In genomic region chr15:50830477-50831354, GRCh38 we compare ENCODE assay signal across 22 cellular contexts.
"Had no signal": no experiment of that assay in that cellular context is flagged by ENCODE, and none has a peak within 500 bp of the region (broad histone marks: within the 10 kb centered on the region; RNA-seq: fewer than 3 reads in every experiment).

No MANE protein-coding gene starts in this region.

- H3K27ac ChIP-seq: foreskin keratinocyte, parathyroid adenoma, skin epidermis, transverse colon, uterus had no signal

- H3K27me3 ChIP-seq: foreskin keratinocyte, transverse colon, uterus had no signal

- H3K9ac ChIP-seq: parathyroid adenoma had no signal

- H3K36me3 Mint-ChIP-seq: brain; stimulated activated naive B cell treated with anti-CD40 and anti-IgM and Interleukin-4, amounts not matched to agents 10 μg/mL and 1 μg/mL and 100 μg/mL, for 72 hours had no signal

- H3K36me3 ChIP-seq: transverse colon, uterus had no signal

- H2AFZ ChIP-seq: parathyroid adenoma had no signal

- H3K79me2 ChIP-seq: parathyroid adenoma had no signal

- H3K9me3 Mint-ChIP-seq: activated T-cell treated with anti-CD3 and anti-CD28 coated beads, Interleukin-2, amount 50 U/mL, for 4 hours; activated T-helper 2 cell treated with anti-CD3 and anti-CD28 coated beads, Interferon-gamma antibody, Interleukin-2, Interleukin-4, amounts not matched to agents 10 μg/mL and 5 μg/mL and 100 μg/mL, durations not matched to agents 14 hours and 24 hours and 36 hours; brain; nephron; stimulated activated naive B cell treated with anti-CD40 and anti-IgM and Interleukin-4, amounts not matched to agents 10 μg/mL and 1 μg/mL and 100 μg/mL, for 72 hours had no signal

- FAIRE-seq: kidney had no signal

- DNase-seq: activated CD4-positive, alpha-beta T cell treated with anti-CD3 and anti-CD28 coated beads for 36 hours; activated CD4-positive, alpha-beta T cell treated with anti-CD3 and anti-CD28 coated beads, Interleukin-2, amount 50 U/mL, for 4 hours; activated CD8-positive, alpha-beta memory T cell treated with anti-CD3 and anti-CD28 coated beads, Interleukin-2, amount 50 U/mL, for 48 hours; activated naive CD4-positive, alpha-beta T cell treated with Interleukin-2 at 50 U/mL for 16 hours; activated T-cell treated with anti-CD3 and anti-CD28 coated beads, Interleukin-2, amount 50 U/mL, for 4 hours; anterior cingulate cortex; caudate nucleus; dermis blood vessel endothelial cell; effector CD8-positive, alpha-beta T cell; kidney; right cardiac atrium; stimulated activated CD4-positive, alpha-beta T cell treated with anti-CD3 and anti-CD28 coated beads, Interleukin-15, amount 100 ng/mL, for 24 hours; stimulated activated naive B cell treated with anti-CD40 and anti-IgM and Interleukin-4, amounts not matched to agents 10 μg/mL and 1 μg/mL and 100 μg/mL, for 72 hours; T-helper 9 cell; transverse colon; uterus had no signal

- H3K27ac Mint-ChIP-seq: activated CD4-positive, alpha-beta T cell treated with anti-CD3 and anti-CD28 coated beads for 36 hours; activated T-helper 2 cell treated with anti-CD3 and anti-CD28 coated beads, Interferon-gamma antibody, Interleukin-2, Interleukin-4, amounts not matched to agents 10 μg/mL and 5 μg/mL and 100 μg/mL, durations not matched to agents 14 hours and 24 hours and 36 hours; brain; stimulated activated naive B cell treated with anti-CD40 and anti-IgM and Interleukin-4, amounts not matched to agents 10 μg/mL and 1 μg/mL and 100 μg/mL, for 72 hours had no signal

- H3K9me3 ChIP-seq: transverse colon, uterus had no signal

- H3K4me3 Mint-ChIP-seq: activated CD4-positive, alpha-beta T cell treated with anti-CD3 and anti-CD28 coated beads for 36 hours; activated T-cell treated with anti-CD3 and anti-CD28 coated beads, Interleukin-2, amount 50 U/mL, for 4 hours; brain; nephron; stimulated activated naive B cell treated with anti-CD40 and anti-IgM and Interleukin-4, amounts not matched to agents 10 μg/mL and 1 μg/mL and 100 μg/mL, for 72 hours had no signal

- H3K4me3 ChIP-seq: skin epidermis, transverse colon, uterus had no signal

- ATAC-seq: activated CD4-positive, alpha-beta T cell treated with anti-CD3 and anti-CD28 coated beads for 36 hours; activated T-cell treated with anti-CD3 and anti-CD28 coated beads, Interleukin-2, amount 50 U/mL, for 4 hours; right cardiac atrium; stimulated activated naive B cell treated with anti-CD40 and anti-IgM and Interleukin-4, amounts not matched to agents 10 μg/mL and 1 μg/mL and 100 μg/mL, for 72 hours had no signal

- H3K4me1 ChIP-seq: foreskin keratinocyte, parathyroid adenoma, uterus had no signal

- H3K4me1 Mint-ChIP-seq: activated CD4-positive, alpha-beta T cell treated with anti-CD3 and anti-CD28 coated beads for 36 hours; stimulated activated naive B cell treated with anti-CD40 and anti-IgM and Interleukin-4, amounts not matched to agents 10 μg/mL and 1 μg/mL and 100 μg/mL, for 72 hours had no signal
